18 cellular contexts compared by ENCODE assay signal in the genomic region with DNA sequence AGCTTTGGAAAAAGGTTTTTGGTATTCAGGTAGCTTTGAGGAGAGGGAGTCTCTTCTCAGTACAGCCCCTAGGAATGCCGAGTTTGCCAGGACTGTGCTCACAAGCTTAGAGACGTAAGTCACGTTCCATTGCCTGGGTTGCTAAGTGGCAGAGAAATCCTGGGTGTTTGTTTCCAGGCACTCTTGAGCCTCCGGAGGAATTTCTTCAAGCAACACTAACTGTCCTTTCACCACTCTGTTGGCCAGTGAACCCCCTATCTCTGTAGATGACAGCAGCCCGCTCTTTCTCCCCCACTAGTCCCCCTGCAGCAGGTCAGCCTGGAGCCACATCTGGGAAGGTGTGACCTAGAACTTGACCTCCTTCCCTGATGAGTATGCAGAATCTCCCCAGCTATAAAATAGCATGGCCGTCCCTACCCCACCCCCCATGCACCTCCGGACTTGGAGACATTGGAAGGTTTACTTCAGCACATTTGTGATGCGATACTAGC.
A peak's percentile ranks its signal among the peaks of the same experiment; 100 is the strongest.
DNase-seq lines count a peak whose midpoint lies in the region; ATAC-seq, FAIRE-seq and TF ChIP-seq lines count a peak whose summit lies in the region.
"Had no signal": no experiment of that assay in that cellular context is flagged by ENCODE, and none has a peak within 500 bp of the region (broad histone marks: within the 10 kb centered on the region; RNA-seq: fewer than 3 reads in every experiment).

No MANE protein-coding gene starts in this region.

- H3K9me3 Mint-ChIP-seq in immature natural killer cell, result peaks cover 0 to 3% (median 0%) of the 10 kb centered on the region in 6 donors
- H3K9me3 Mint-ChIP-seq: central memory CD8-positive, alpha-beta T cell had no signal

- CTCF ChIA-PET in HepG2 (lab: Yijun Ruan, JAX; ENCODE audit: low intra/inter-chr PET ratio, low total read pairs), result no interaction called here

- H3K27ac ChIP-seq in liver (ENCODE audit: low read depth in 1 of 2, low read length in 2 of 2) (peak overlapping the region; percentile 96 to 97), HepG2 (ENCODE audit: extremely low read length, insufficient read depth, low read length) (no peak overlapping the region), prostate gland (peak overlapping the region; percentile 86 to 89)

- no peak overlapping the region for H3K4me2 ChIP-seq in HepG2 (ENCODE audit: low read depth, low read length)

- H3K27me3 Mint-ChIP-seq in immature natural killer cell (ENCODE audit: low read depth in 3 of 3), result peaks cover under 1 to 5% (median 2%) of the 10 kb centered on the region in 3 donors
- H3K27me3 Mint-ChIP-seq: activated naive CD8-positive, alpha-beta T cell; central memory CD8-positive, alpha-beta T cell had no signal

- H3K79me2 ChIP-seq in HepG2 (ENCODE audit: insufficient read depth, low read length), result no peaks in the 10 kb centered on the region

- H3K9me3 ChIP-seq in liver (ENCODE audit: control insufficient read depth in 4 of 4, low read length in 3 of 4), result no peaks in the 10 kb centered on the region
- no peaks in the 10 kb centered on the region for H3K9me3 ChIP-seq in HepG2 (ENCODE audit: low read length)
- no peaks in the 10 kb centered on the region for H3K9me3 ChIP-seq in prostate gland

- H3K27me3 ChIP-seq in liver (ENCODE audit: control insufficient read depth in 4 of 4, insufficient read depth in 4 of 4, low read length in 3 of 4), result no peaks in the 10 kb centered on the region
- no peaks in the 10 kb centered on the region for H3K27me3 ChIP-seq in HepG2 (ENCODE audit: control insufficient read depth in 1 of 2, insufficient read depth in 2 of 2, low read length in 2 of 2)
- H3K27me3 ChIP-seq in prostate gland (replicated peaks; ENCODE audit: insufficient read depth), result no peaks in the 10 kb centered on the region

- no peak for TF ChIP-seq RAD21 in liver (IDR thresholded peaks at IDR 0.05)
- no peak for TF ChIP-seq RAD21 in HepG2 (CRISPR knock-in tag; IDR thresholded peaks at IDR 0.05)

- POLR2A ChIA-PET in HepG2 (lab: Yijun Ruan, JAX), result interaction anchor here (1.0 kb wide), 2 partner anchors 31 to 33 kb away, joined by 3 to 4 read pairs; no protein-coding TSS in a partner anchor

- H3K4me3 ChIP-seq in liver (ENCODE audit: low read depth in 1 of 3, low read length in 3 of 3) (no peak overlapping the region), HepG2 (replicated peaks in 1 of 3; ENCODE audit: insufficient read depth in 1 of 3, low read depth in 2 of 3, low read length in 3 of 3) (no peak overlapping the region), lower leg skin (ENCODE audit: low read depth, poor library complexity, severe bottlenecking) (no peak overlapping the region), prostate gland (no peak overlapping the region)
- H3K4me3 ChIP-seq: GM12878 had no signal

- no peak overlapping the region for H2AFZ ChIP-seq in HepG2 (ENCODE audit: low read length)

- no peaks in the 10 kb centered on the region for H3K36me3 ChIP-seq in liver (ENCODE audit: control insufficient read depth in 4 of 4, insufficient read depth in 3 of 4, low read depth in 1 of 4, low read length in 3 of 4)
- no peaks in the 10 kb centered on the region for H3K36me3 ChIP-seq in HepG2 (replicated peaks in 1 of 2; ENCODE audit: control insufficient read depth in 1 of 2, insufficient read depth in 2 of 2, low read length in 2 of 2)
- H3K36me3 ChIP-seq in prostate gland, result no peaks in the 10 kb centered on the region

- H3K4me3 Mint-ChIP-seq in immature natural killer cell, result no peak overlapping the region
- H3K4me3 Mint-ChIP-seq: central memory CD8-positive, alpha-beta T cell had no signal

- in situ Hi-C loops in HepG2 (cut with HindIII; ENCODE audit: extremely low pct_ligation_motif_present, low pct_unique_long_range_greater_than_20kb), result no loop called here

- BruUV-seq in HepG2 (replicated peaks; lab: Mats Ljungman, UMichigan), result no TSS peak

- no peaks in the 10 kb centered on the region for H4K20me1 ChIP-seq in HepG2 (ENCODE audit: insufficient read depth, low read length)

- H3K4me1 ChIP-seq in liver (ENCODE audit: control insufficient read depth in 4 of 4, insufficient read depth in 4 of 4, low read length in 3 of 4), result peaks cover 14 to 55% (median 23%) of the 10 kb centered on the region in 4 donors
- peaks cover 80% of the 10 kb centered on the region for H3K4me1 ChIP-seq in HepG2 (ENCODE audit: insufficient read depth, low read length)
- peaks cover 5% of the 10 kb centered on the region for H3K4me1 ChIP-seq in prostate gland (replicated peaks)

- TF ChIP-seq POLR2A in HepG2 (IDR thresholded peaks at IDR 0.05; ENCODE audit: insufficient read depth in 1 of 2, low read depth in 2 of 2, low read length in 2 of 2) (no peak), lower leg skin (IDR thresholded peaks at IDR 0.05) (no peak), prostate gland (IDR thresholded peaks at IDR 0.05) (no peak)

- FAIRE-seq in HepG2 (lab: Jason Lieb, UNC), result no peak
- FAIRE-seq: endothelial cell of umbilical vein, GM12878, H54 had no signal

- TF ChIP-seq EP300 in HepG2 (IDR thresholded peaks at IDR 0.05; ENCODE audit: low read depth in 2 of 2, low read length in 2 of 2), result no peak
- TF ChIP-seq EP300 in HepG2 (CRISPR knock-in tag; IDR thresholded peaks at IDR 0.05; ENCODE audit: borderline replicate concordance), result no peak

- no peak for DNase-seq in HepG2 (ENCODE audit: low spot score)
- DNase-seq in lower leg skin (ENCODE audit: low spot score in 2 of 2), result peak; percentile 11 to 82
- no peak for DNase-seq in prostate gland (ENCODE audit: low spot score)
- DNase-seq in immature natural killer cell, result no peak
- no peak for DNase-seq in NCI-H748 treated with DMSO at 0.1 percent for 48 hours (lab: John Stamatoyannopoulos, UW)
- DNase-seq: activated T-cell treated with anti-CD3 and anti-CD28 coated beads for 4 hours; NCI-H1694; NCI-H446; retina; stimulated activated CD4-positive, alpha-beta T cell treated with anti-CD3 and anti-CD28 coated beads, Interleukin-1b, Interleukin-23, amount 100 ng/mL, for 48 hours had no signal

- intact Hi-C loops in HepG2 (cut with micrococcal nuclease; ENCODE audit: unreplicated experiment) (no loop called here), lower leg skin (cut with DNase I; ENCODE audit: low total_unique reads) (no loop called here), prostate gland (cut with DNase I) (no loop called here)

- H3K27ac Mint-ChIP-seq in immature natural killer cell, result no peak overlapping the region
- H3K27ac Mint-ChIP-seq: activated naive CD8-positive, alpha-beta T cell had no signal

- H3K4me1 Mint-ChIP-seq in immature natural killer cell, result peaks cover 10 to 20% of the 10 kb centered on the region in 2 donors

- WGBS in liver, result 75% methylated on average over 8 of the region's 8 CpGs
- WGBS in HepG2 (ENCODE audit: low lambda C conversion rate), result 89% methylated on average over 8 of the region's 8 CpGs
- WGBS in lower leg skin, 2 donors, result 83 to 91% methylated on average over 8 of the region's 8 CpGs
- 64% methylated on average over 8 of the region's 8 CpGs for WGBS in prostate gland

- no peak for TF ChIP-seq CTCF in liver (IDR thresholded peaks at IDR 0.05; ENCODE audit: low read depth, low read length, missing input control)
- no peak for TF ChIP-seq CTCF in HepG2 (CRISPR knock-in tag; IDR thresholded peaks at IDR 0.05)
- TF ChIP-seq CTCF in lower leg skin (IDR thresholded peaks at IDR 0.05), result no peak
- no peak for TF ChIP-seq CTCF in prostate gland (IDR thresholded peaks at IDR 0.05)

- peaks cover 0 to 3% (median 0%) of the 10 kb centered on the region in 3 donors for H3K36me3 Mint-ChIP-seq in immature natural killer cell
- H3K36me3 Mint-ChIP-seq: activated naive CD8-positive, alpha-beta T cell had no signal

- ATAC-seq in HepG2 (no peak), HG03432 (IDR thresholded peaks at IDR 0.05; ENCODE audit: unreplicated experiment) (no peak), HG03139 (IDR thresholded peaks at IDR 0.05; ENCODE audit: unreplicated experiment) (no peak)
- ATAC-seq: GM12878 had no signal

- H3K9ac ChIP-seq in liver (ENCODE audit: low read depth in 1 of 2, low read length in 2 of 2) (peak overlapping the region in 1 of 2 donors; percentile 10), HepG2 (ENCODE audit: insufficient read depth, low read depth, low read length) (no peak overlapping the region)

TF ChIP-seq in liver, 16 proteins besides CTCF, POLR2A, EP300 and RAD21:
- TF ChIP-seq HNF4G (IDR thresholded peaks at IDR 0.05) (no peak), JUND (IDR thresholded peaks at IDR 0.05) (no peak), GABPA (IDR thresholded peaks at IDR 0.05 in 1 of 2, conservative IDR thresholded peaks at IDR 0.05 in 1 of 2) (no peak), FOXA2 (IDR thresholded peaks at IDR 0.05) (no peak), SP1 (IDR thresholded peaks at IDR 0.05) (no peak), NR2F2 (IDR thresholded peaks at IDR 0.05) (no peak), EGR1 (IDR thresholded peaks at IDR 0.05; ENCODE audit: low read depth in 2 of 2) (no peak), FOXA1 (IDR thresholded peaks at IDR 0.05) (no peak), HNF4A (conservative IDR thresholded peaks at IDR 0.05) (no peak), YY1 (IDR thresholded peaks at IDR 0.05) (no peak), TAF1 (conservative IDR thresholded peaks at IDR 0.05) (no peak)
- TF ChIP-seq, protein P1, sequence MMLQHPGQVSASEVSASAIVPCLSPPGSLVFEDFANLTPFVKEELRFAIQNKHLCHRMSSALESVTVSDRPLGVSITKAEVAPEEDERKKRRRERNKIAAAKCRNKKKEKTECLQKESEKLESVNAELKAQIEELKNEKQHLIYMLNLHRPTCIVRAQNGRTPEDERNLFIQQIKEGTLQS (IDR thresholded peaks at IDR 0.05), result no peak

TF ChIP-seq in HepG2, 621 proteins besides CTCF, POLR2A, EP300 and RAD21 (continues in another document):
- TF ChIP-seq POLR2AphosphoS5 (IDR thresholded peaks at IDR 0.05; ENCODE audit: low read depth, low read length) (no peak), ZBTB1 (CRISPR knock-in tag; IDR thresholded peaks at IDR 0.05; ENCODE audit: borderline replicate concordance) (no peak), ZNF703 (CRISPR knock-in tag; IDR thresholded peaks at IDR 0.05; ENCODE audit: borderline replicate concordance) (no peak), XRCC5 (optimal IDR thresholded peaks at IDR 0.05; ENCODE audit: low read length) (no peak)

Comparison
In these comparisons a context has a peak if more than half of its experiments do, and no peak if none do; other contexts are left out.
1. DNase-seq: peak in lower leg skin (2 of 2); none in HepG2 (single experiment), prostate gland (single experiment), immature natural killer cell (0 of 3) and NCI-H748 treated with DMSO at 0.1 percent for 48 hours (single experiment).